Comparison of ENCODE assay signal across 8 cellular contexts in the genomic region with DNA sequence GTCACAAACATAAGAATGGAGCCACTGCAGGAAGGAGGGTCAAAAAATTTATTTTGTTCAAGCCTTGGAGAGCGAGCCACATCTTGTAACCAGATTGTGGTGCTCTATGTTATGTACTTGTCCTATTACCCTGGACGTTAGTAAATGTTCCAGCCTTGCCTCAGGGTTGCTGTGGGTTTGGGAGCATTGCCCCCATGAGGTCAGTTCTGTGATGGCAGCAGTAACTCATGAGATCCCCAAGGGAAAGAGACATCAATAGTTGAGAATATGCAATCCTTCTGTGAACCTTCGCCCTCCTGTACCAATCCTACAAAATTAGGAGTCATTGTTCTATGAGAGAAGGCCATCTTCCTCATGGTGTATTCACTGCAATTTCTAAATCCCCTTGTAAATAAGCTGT. TPM values are rescaled to one million over a fixed set of nuclear protein-coding genes. Genes with fewer than 3 reads are reported as not detected.
DNase-seq lines count a peak whose midpoint lies in the region; ATAC-seq and TF ChIP-seq lines count a peak whose summit lies in the region.

No MANE protein-coding gene starts in this region.

- BruUV-seq in Panc1 (replicated peaks; lab: Mats Ljungman, UMichigan), result no TSS peak

- POLR2A ChIA-PET in Panc1 (lab: Charles Lee), result interaction anchor here (0.6 kb wide), 1 partner anchor 103 kb away, joined by 14 read pairs; no protein-coding TSS in a partner anchor

- CTCF ChIA-PET in Panc1 (lab: Charles Lee), result no interaction called here

- H3K27ac ChIP-seq in Panc1 (ENCODE audit: low read length) (no peak overlapping the region), vagina (no peak overlapping the region)

- DNase-seq in 8988T, result peak; percentile 31
- no peak for DNase-seq in GM06990 (ENCODE audit: extremely low read depth, insufficient read length)
- no peak for DNase-seq in Panc1 (ENCODE audit: low read depth, low spot score)
- peak in 1 of 2 donors; percentile 57 for DNase-seq in foreskin fibroblast
- DNase-seq in vagina (ENCODE audit: extremely low spot score in 2 of 2), result no peak

- no peaks in the 10 kb centered on the region for H3K36me3 ChIP-seq in GM06990 (ENCODE audit: control insufficient read depth, insufficient read depth, low read length)
- H3K36me3 ChIP-seq in Panc1 (ENCODE audit: control insufficient read depth, insufficient read depth, low read length), result no peaks in the 10 kb centered on the region
- H3K36me3 ChIP-seq in vagina, result no peaks in the 10 kb centered on the region

- peak; percentile 44 for ATAC-seq in HG03571 (IDR thresholded peaks at IDR 0.05; ENCODE audit: unreplicated experiment)
- peak; percentile 84 for ATAC-seq in Panc1
- ATAC-seq in GM21447 (IDR thresholded peaks at IDR 0.05; ENCODE audit: unreplicated experiment), result no peak
- no peak for ATAC-seq in HG02763 (IDR thresholded peaks at IDR 0.05; ENCODE audit: unreplicated experiment)

- H3K4me1 ChIP-seq in Panc1 (ENCODE audit: control insufficient read depth, insufficient read depth, low read length), result no peaks in the 10 kb centered on the region
- H3K4me1 ChIP-seq in vagina, result no peaks in the 10 kb centered on the region

- H3K9me3 ChIP-seq in Panc1 (ENCODE audit: control insufficient read depth, insufficient read depth, low read depth, low read length) (no peaks in the 10 kb centered on the region), vagina (no peaks in the 10 kb centered on the region)

- in situ Hi-C loops in Panc1 (cut with HindIII; ENCODE audit: low pct_unique_long_range_greater_than_20kb, low sequenced_read_pairs), result no loop called here

- TF ChIP-seq CTCF in GM06990 (IDR thresholded peaks at IDR 0.05; ENCODE audit: insufficient read depth, low read length, poor library complexity, severe bottlenecking) (peak; percentile 62), Panc1 (IDR thresholded peaks at IDR 0.05) (peak; percentile 75), foreskin fibroblast (IDR thresholded peaks at IDR 0.05; ENCODE audit: low read depth, low read length) (peak; percentile 47), vagina (IDR thresholded peaks at IDR 0.05) (no peak)

- H3K4me3 ChIP-seq in GM06990 (replicated peaks; ENCODE audit: low read depth, low read length) (no peak overlapping the region), Panc1 (ENCODE audit: low read depth in 2 of 2, low read length in 2 of 2) (no peak overlapping the region), foreskin fibroblast (ENCODE audit: low read depth in 1 of 2, low read length in 2 of 2) (no peak overlapping the region), vagina (no peak overlapping the region)

- H3K27me3 ChIP-seq in GM06990 (replicated peaks; ENCODE audit: control insufficient read depth, insufficient read depth, low read length) (no peaks in the 10 kb centered on the region), Panc1 (ENCODE audit: control insufficient read depth, insufficient read depth, low read length) (no peaks in the 10 kb centered on the region), vagina (no peaks in the 10 kb centered on the region)

- TF ChIP-seq POLR2A in vagina (IDR thresholded peaks at IDR 0.05), result no peak

- intact Hi-C loops in Panc1 (cut with micrococcal nuclease; ENCODE audit: unreplicated experiment), result loop anchor here (5.0 kb wide), 3 partner anchors 114 to 324 kb away; no protein-coding TSS in a partner anchor
- intact Hi-C loops in vagina (cut with DNase I), result no loop called here

RNA-seq across cellular contexts. Expression of a gene that starts 16.4 kb away (rescaled TPM):
- total RNA-seq in Panc1 (2021; ENCODE audit: unreplicated experiment) (2.4 TPM), vagina (not detected)
- polyA plus RNA-seq in Panc1 (2012; ENCODE audit: insufficient read length), result 1.4 TPM

RNA-seq across cellular contexts. Expression of a gene that starts 46.7 kb away (rescaled TPM):
- total RNA-seq in Panc1 (2021; ENCODE audit: unreplicated experiment) (1.3 TPM), vagina (2.0 TPM)
- polyA plus RNA-seq in Panc1 (2012; ENCODE audit: insufficient read length), result 0.56 TPM

Comparison
In these comparisons a context has a peak if more than half of its experiments do, and no peak if none do; other contexts are left out.
1. CTCF ChIP-seq: peak in GM06990 (single experiment), Panc1 (single experiment) and foreskin fibroblast (single experiment); none in vagina (0 of 3).
2. ATAC-seq: peak in HG03571 (single experiment) and Panc1 (single experiment); none in GM21447 (single experiment) and HG02763 (single experiment).